1 cellular context compared by ENCODE assay signal in the genomic region with DNA sequence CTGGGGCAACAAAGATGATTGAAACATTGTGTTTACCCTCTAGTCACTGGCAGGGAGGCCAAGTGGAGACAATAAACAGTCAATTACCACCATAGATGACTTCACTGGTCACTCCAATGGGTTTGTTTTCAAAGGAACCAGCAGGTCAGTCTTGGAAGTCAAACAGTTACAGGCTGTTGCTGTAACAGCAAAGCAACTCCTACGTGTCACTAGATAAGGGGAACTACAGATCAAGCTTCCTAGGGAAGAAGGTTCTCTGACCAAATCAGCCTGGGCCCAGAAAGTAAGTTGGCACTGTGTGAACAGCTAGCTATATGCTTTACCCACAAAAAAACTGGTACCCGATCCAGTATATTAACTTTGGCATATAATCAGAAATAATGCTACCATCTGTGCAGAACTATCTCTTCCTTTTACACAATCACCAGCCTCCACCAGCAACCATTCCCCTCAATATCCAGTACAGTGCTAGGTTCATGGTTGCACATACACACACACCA.
TF ChIP-seq lines count a peak whose summit lies in the region.

No MANE protein-coding gene starts in this region.

TF ChIP-seq in K562, 482 proteins besides CTCF, POLR2A, EP300 and RAD21 (continued from another document and continues in another):
- TF ChIP-seq, protein P1, sequence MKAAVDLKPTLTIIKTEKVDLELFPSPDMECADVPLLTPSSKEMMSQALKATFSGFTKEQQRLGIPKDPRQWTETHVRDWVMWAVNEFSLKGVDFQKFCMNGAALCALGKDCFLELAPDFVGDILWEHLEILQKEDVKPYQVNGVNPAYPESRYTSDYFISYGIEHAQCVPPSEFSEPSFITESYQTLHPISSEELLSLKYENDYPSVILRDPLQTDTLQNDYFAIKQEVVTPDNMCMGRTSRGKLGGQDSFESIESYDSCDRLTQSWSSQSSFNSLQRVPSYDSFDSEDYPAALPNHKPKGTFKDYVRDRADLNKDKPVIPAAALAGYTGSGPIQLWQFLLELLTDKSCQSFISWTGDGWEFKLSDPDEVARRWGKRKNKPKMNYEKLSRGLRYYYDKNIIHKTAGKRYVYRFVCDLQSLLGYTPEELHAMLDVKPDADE (conservative IDR thresholded peaks at IDR 0.05; ENCODE audit: control insufficient read depth, low read depth, low read length): no peak
- no peak for TF ChIP-seq LARP7 (IDR thresholded peaks at IDR 0.05)
- TF ChIP-seq, protein P2, sequence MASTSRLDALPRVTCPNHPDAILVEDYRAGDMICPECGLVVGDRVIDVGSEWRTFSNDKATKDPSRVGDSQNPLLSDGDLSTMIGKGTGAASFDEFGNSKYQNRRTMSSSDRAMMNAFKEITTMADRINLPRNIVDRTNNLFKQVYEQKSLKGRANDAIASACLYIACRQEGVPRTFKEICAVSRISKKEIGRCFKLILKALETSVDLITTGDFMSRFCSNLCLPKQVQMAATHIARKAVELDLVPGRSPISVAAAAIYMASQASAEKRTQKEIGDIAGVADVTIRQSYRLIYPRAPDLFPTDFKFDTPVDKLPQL (IDR thresholded peaks at IDR 0.05; ENCODE audit: extremely low read depth, insufficient read length): no peak
- no peak for TF ChIP-seq ERF (CRISPR knock-in tag; IDR thresholded peaks at IDR 0.05)
- TF ChIP-seq, protein P3, sequence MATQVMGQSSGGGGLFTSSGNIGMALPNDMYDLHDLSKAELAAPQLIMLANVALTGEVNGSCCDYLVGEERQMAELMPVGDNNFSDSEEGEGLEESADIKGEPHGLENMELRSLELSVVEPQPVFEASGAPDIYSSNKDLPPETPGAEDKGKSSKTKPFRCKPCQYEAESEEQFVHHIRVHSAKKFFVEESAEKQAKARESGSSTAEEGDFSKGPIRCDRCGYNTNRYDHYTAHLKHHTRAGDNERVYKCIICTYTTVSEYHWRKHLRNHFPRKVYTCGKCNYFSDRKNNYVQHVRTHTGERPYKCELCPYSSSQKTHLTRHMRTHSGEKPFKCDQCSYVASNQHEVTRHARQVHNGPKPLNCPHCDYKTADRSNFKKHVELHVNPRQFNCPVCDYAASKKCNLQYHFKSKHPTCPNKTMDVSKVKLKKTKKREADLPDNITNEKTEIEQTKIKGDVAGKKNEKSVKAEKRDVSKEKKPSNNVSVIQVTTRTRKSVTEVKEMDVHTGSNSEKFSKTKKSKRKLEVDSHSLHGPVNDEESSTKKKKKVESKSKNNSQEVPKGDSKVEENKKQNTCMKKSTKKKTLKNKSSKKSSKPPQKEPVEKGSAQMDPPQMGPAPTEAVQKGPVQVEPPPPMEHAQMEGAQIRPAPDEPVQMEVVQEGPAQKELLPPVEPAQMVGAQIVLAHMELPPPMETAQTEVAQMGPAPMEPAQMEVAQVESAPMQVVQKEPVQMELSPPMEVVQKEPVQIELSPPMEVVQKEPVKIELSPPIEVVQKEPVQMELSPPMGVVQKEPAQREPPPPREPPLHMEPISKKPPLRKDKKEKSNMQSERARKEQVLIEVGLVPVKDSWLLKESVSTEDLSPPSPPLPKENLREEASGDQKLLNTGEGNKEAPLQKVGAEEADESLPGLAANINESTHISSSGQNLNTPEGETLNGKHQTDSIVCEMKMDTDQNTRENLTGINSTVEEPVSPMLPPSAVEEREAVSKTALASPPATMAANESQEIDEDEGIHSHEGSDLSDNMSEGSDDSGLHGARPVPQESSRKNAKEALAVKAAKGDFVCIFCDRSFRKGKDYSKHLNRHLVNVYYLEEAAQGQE (CRISPR knock-in tag; IDR thresholded peaks at IDR 0.05; ENCODE audit: low read depth): no peak
- no peak for TF ChIP-seq ARID2 (IDR thresholded peaks at IDR 0.05)
- TF ChIP-seq ZNF347 (CRISPR knock-in tag; IDR thresholded peaks at IDR 0.05; ENCODE audit: low read depth): no peak
- no peak for TF ChIP-seq SP2 (IDR thresholded peaks at IDR 0.05; ENCODE audit: extremely low read depth, low read depth, low read length, poor library complexity, severe bottlenecking)
- TF ChIP-seq, protein P4, sequence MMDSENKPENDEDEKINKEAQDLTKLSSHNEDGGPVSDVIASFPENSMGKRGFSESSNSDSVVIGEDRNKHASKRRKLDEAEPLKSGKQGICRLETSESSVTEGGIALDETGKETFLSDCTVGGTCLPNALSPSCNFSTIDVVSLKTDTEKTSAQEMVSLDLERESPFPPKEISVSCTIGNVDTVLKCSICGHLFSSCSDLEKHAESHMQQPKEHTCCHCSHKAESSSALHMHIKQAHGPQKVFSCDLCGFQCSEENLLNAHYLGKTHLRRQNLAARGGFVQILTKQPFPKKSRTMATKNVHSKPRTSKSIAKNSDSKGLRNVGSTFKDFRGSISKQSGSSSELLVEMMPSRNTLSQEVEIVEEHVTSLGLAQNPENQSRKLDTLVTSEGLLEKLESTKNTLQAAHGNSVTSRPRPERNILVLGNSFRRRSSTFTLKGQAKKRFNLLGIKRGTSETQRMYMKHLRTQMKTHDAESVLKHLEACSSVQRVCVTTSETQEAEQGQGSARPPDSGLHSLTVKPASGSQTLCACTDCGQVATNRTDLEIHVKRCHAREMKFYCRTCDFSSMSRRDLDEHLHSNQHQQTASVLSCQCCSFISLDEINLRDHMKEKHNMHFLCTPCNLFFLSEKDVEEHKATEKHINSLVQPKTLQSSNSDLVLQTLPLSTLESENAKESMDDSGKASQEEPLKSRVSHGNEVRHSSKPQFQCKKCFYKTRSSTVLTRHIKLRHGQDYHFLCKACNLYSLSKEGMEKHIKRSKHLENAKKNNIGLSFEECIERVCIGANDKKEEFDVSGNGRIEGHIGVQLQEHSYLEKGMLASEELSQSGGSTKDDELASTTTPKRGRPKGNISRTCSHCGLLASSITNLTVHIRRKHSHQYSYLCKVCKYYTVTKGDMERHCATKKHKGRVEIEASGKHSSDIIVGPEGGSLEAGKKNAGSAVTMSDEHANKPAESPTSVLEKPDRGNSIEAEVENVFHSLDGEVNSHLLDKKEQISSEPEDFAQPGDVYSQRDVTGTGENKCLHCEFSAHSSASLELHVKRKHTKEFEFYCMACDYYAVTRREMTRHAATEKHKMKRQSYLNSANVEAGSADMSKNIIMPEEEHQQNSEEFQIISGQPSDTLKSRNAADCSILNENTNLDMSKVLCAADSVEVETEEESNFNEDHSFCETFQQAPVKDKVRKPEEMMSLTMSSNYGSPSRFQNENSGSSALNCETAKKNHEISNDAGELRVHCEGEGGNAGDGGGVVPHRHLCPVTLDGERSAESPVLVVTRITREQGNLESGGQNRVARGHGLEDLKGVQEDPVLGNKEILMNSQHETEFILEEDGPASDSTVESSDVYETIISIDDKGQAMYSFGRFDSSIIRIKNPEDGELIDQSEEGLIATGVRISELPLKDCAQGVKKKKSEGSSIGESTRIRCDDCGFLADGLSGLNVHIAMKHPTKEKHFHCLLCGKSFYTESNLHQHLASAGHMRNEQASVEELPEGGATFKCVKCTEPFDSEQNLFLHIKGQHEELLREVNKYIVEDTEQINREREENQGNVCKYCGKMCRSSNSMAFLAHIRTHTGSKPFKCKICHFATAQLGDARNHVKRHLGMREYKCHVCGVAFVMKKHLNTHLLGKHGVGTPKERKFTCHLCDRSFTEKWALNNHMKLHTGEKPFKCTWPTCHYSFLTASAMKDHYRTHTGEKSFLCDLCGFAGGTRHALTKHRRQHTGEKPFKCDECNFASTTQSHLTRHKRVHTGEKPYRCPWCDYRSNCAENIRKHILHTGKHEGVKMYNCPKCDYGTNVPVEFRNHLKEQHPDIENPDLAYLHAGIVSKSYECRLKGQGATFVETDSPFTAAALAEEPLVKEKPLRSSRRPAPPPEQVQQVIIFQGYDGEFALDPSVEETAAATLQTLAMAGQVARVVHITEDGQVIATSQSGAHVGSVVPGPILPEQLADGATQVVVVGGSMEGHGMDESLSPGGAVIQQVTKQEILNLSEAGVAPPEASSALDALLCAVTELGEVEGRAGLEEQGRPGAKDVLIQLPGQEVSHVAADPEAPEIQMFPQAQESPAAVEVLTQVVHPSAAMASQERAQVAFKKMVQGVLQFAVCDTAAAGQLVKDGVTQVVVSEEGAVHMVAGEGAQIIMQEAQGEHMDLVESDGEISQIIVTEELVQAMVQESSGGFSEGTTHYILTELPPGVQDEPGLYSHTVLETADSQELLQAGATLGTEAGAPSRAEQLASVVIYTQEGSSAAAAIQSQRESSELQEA (IDR thresholded peaks at IDR 0.05; ENCODE audit: low read depth): no peak
- TF ChIP-seq, protein P5, sequence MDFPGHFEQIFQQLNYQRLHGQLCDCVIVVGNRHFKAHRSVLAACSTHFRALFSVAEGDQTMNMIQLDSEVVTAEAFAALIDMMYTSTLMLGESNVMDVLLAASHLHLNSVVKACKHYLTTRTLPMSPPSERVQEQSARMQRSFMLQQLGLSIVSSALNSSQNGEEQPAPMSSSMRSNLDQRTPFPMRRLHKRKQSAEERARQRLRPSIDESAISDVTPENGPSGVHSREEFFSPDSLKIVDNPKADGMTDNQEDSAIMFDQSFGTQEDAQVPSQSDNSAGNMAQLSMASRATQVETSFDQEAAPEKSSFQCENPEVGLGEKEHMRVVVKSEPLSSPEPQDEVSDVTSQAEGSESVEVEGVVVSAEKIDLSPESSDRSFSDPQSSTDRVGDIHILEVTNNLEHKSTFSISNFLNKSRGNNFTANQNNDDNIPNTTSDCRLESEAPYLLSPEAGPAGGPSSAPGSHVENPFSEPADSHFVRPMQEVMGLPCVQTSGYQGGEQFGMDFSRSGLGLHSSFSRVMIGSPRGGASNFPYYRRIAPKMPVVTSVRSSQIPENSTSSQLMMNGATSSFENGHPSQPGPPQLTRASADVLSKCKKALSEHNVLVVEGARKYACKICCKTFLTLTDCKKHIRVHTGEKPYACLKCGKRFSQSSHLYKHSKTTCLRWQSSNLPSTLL (IDR thresholded peaks at IDR 0.05): no peak
- TF ChIP-seq, protein P6, sequence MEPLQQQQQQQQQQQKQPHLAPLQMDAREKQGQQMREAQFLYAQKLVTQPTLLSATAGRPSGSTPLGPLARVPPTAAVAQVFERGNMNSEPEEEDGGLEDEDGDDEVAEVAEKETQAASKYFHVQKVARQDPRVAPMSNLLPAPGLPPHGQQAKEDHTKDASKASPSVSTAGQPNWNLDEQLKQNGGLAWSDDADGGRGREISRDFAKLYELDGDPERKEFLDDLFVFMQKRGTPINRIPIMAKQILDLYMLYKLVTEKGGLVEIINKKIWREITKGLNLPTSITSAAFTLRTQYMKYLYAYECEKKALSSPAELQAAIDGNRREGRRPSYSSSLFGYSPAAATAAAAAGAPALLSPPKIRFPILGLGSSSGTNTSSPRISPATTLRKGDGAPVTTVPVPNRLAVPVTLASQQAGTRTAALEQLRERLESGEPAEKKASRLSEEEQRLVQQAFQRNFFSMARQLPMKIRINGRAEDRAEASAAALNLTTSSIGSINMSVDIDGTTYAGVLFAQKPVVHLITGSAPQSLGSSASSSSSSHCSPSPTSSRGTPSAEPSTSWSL (CRISPR knock-in tag; IDR thresholded peaks at IDR 0.05; ENCODE audit: borderline replicate concordance): no peak
- TF ChIP-seq ZBTB1 (CRISPR knock-in tag; IDR thresholded peaks at IDR 0.05; ENCODE audit: borderline replicate concordance, low read depth): no peak
- TF ChIP-seq GTF2A2 (tag; IDR thresholded peaks at IDR 0.05): no peak
- TF ChIP-seq ZNF584 (CRISPR knock-in tag; IDR thresholded peaks at IDR 0.05; ENCODE audit: low read depth): peak; percentile 90
- no peak for TF ChIP-seq ETV6 (IDR thresholded peaks at IDR 0.05; ENCODE audit: borderline replicate concordance in 1 of 2, low read depth in 2 of 2, low read length in 1 of 2)
- TF ChIP-seq ETV6 (CRISPR knock-in tag; IDR thresholded peaks at IDR 0.05; ENCODE audit: borderline replicate concordance): no peak
- no peak for TF ChIP-seq HMGN3 (IDR thresholded peaks at IDR 0.05; ENCODE audit: borderline replicate concordance, extremely low read depth, insufficient read length, low read depth, low read length)
- TF ChIP-seq ZNF274 (IDR thresholded peaks at IDR 0.05; ENCODE audit: borderline replicate concordance, low read depth, low read length): no peak
- TF ChIP-seq MAZ (CRISPR knock-in tag; conservative IDR thresholded peaks at IDR 0.05 in 1 of 2, IDR thresholded peaks at IDR 0.05 in 1 of 2): peak; percentile 15 to 18; a peak in 2 of 4 replicates
- TF ChIP-seq ZBTB8A (IDR thresholded peaks at IDR 0.05; ENCODE audit: partially characterized antibody): no peak
- TF ChIP-seq, protein P7, sequence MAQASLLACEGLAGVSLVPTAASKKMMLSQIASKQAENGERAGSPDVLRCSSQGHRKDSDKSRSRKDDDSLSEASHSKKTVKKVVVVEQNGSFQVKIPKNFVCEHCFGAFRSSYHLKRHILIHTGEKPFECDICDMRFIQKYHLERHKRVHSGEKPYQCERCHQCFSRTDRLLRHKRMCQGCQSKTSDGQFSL (CRISPR knock-in tag; IDR thresholded peaks at IDR 0.05): no peak
- TF ChIP-seq, protein P7 (tag; IDR thresholded peaks at IDR 0.05): no peak
- no peak for TF ChIP-seq ZNF134 (CRISPR knock-in tag; conservative IDR thresholded peaks at IDR 0.05)
- no peak for TF ChIP-seq MEIS2 (IDR thresholded peaks at IDR 0.05; ENCODE audit: partially characterized antibody)
- no peak for TF ChIP-seq ZNF507 (tag; conservative IDR thresholded peaks at IDR 0.05)
- TF ChIP-seq BHLHE40 (IDR thresholded peaks at IDR 0.05; ENCODE audit: low read length): no peak
- no peak for TF ChIP-seq ASH1L (IDR thresholded peaks at IDR 0.05; ENCODE audit: borderline replicate concordance, low read depth, partially characterized antibody)
- TF ChIP-seq NR2C2 (CRISPR knock-in tag; IDR thresholded peaks at IDR 0.05): no peak
- TF ChIP-seq NR2C2 (tag; IDR thresholded peaks at IDR 0.05): no peak; the same call in 1 of the 2 replicates
- TF ChIP-seq YBX1 (IDR thresholded peaks at IDR 0.05): no peak
- no peak for TF ChIP-seq CSDE1 (IDR thresholded peaks at IDR 0.05)
- TF ChIP-seq, protein P8, sequence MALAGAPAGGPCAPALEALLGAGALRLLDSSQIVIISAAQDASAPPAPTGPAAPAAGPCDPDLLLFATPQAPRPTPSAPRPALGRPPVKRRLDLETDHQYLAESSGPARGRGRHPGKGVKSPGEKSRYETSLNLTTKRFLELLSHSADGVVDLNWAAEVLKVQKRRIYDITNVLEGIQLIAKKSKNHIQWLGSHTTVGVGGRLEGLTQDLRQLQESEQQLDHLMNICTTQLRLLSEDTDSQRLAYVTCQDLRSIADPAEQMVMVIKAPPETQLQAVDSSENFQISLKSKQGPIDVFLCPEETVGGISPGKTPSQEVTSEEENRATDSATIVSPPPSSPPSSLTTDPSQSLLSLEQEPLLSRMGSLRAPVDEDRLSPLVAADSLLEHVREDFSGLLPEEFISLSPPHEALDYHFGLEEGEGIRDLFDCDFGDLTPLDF (CRISPR knock-in tag; IDR thresholded peaks at IDR 0.05): no peak
- TF ChIP-seq MAFK (IDR thresholded peaks at IDR 0.05; ENCODE audit: low read length): peak; percentile 6; the same call in 1 of the 2 replicates
- peak; percentile 49; the same call in 1 of the 2 replicates for TF ChIP-seq CTBP1 (IDR thresholded peaks at IDR 0.05; ENCODE audit: borderline replicate concordance)
- TF ChIP-seq NR4A1 (CRISPR knock-in tag; IDR thresholded peaks at IDR 0.05): no peak
- 0 out of 2 replicates have a peak, but pooled peaks have one; percentile 44 for TF ChIP-seq NR4A1 (tag; IDR thresholded peaks at IDR 0.05)
- TF ChIP-seq CBX8 (IDR thresholded peaks at IDR 0.05; ENCODE audit: borderline replicate concordance, extremely low read depth, low read depth, low read length, poor library complexity, severe bottlenecking): no peak
